Comparison of ENCODE assay signal across 8 cellular contexts in the genomic region with DNA sequence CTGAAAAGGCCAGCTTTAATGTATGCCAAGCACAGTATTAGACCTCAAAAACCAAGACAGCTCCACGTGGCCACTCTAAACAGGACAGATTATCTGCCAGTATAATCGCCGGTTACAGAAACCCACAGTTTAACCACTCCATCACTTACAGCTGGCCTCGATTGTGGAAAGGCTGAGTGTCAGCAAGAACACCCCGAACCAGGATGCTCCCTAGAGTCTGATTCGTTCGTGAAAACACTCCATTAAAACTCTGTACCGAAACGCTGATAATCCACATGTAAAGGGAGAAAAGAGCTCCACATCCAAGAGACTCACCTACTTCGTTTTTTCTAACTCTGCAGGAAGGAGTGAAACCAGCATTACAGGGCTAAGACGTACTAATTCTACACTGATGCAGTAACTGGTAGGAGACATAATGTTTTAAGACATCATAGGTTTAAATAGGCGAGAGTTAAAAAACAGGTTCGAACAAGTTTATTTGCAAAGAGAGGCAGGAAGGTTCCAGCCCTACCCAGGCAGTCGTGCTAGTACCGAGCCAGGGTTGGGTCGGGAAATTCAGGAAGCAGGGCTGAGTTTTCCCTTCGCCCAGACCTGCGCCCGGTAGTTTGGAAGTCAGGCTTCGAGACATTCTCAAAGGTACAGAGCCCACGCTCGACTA. TPM values are rescaled to one million over a fixed set of nuclear protein-coding genes. Genes with fewer than 3 reads are reported as not detected.
DNase-seq lines count a peak whose midpoint lies in the region; ATAC-seq and TF ChIP-seq lines count a peak whose summit lies in the region.

No MANE protein-coding gene starts in this region.

- H3K27me3 ChIP-seq in PC-9 (ENCODE audit: insufficient read depth, low read depth) (no peaks in the 10 kb centered on the region), colonic mucosa (no peaks in the 10 kb centered on the region), right lobe of liver (no peaks in the 10 kb centered on the region), subcutaneous abdominal adipose tissue (ENCODE audit: control insufficient read depth in 5 of 5, insufficient read depth in 4 of 5, low read length in 5 of 5) (no peaks in the 10 kb centered on the region)

- DNase-seq in stimulated activated CD4-positive, alpha-beta T cell treated with anti-CD3 and anti-CD28 coated beads, Interleukin-15, amount 100 ng/mL, for 24 hours: peak; percentile 51
- DNase-seq in stimulated activated CD4-positive, alpha-beta T cell treated with anti-CD3 and anti-CD28 coated beads, Interleukin-4, amount 100 ng/mL, for 4 hours: no peak
- DNase-seq in PC-9 (no peak), colonic mucosa (no peak), right lobe of liver (peak in 2 of 3 donors; percentile 32 to 56), NCI-H128 (lab: John Stamatoyannopoulos, UW; ENCODE audit: unreplicated experiment) (no peak)

- BruUV-seq in PC-9 (replicated peaks; lab: Mats Ljungman, UMichigan): TSS peak; percentile 68

- H3K9me3 ChIP-seq in PC-9 (ENCODE audit: insufficient read depth, low read depth) (no peaks in the 10 kb centered on the region), colonic mucosa (no peaks in the 10 kb centered on the region), right lobe of liver (no peaks in the 10 kb centered on the region), subcutaneous abdominal adipose tissue (ENCODE audit: control insufficient read depth in 5 of 5, low read length in 5 of 5) (no peaks in the 10 kb centered on the region)

- H3K4me1 ChIP-seq in PC-9 (replicated peaks; ENCODE audit: insufficient read depth): peaks cover 39% of the 10 kb centered on the region
- peaks cover 11% of the 10 kb centered on the region for H3K4me1 ChIP-seq in colonic mucosa
- peaks cover 0 to 49% (median 9%) of the 10 kb centered on the region in 4 donors for H3K4me1 ChIP-seq in right lobe of liver
- H3K4me1 ChIP-seq in subcutaneous abdominal adipose tissue (ENCODE audit: control insufficient read depth in 5 of 5, insufficient read depth in 5 of 5, low read length in 5 of 5): peaks cover 9 to 65% (median 52%) of the 10 kb centered on the region in 5 donors

- peaks cover 31% of the 10 kb centered on the region for H4K20me1 ChIP-seq in PC-9 (ENCODE audit: insufficient read depth)

- H3K36me3 ChIP-seq in PC-9 (ENCODE audit: low read depth) (0 out of 2 replicates have a peak, but pooled peaks cover 4% of the 10 kb centered on the region), colonic mucosa (no peaks in the 10 kb centered on the region), right lobe of liver (no peaks in the 10 kb centered on the region), subcutaneous abdominal adipose tissue (ENCODE audit: control insufficient read depth in 5 of 5, insufficient read depth in 5 of 5, low read length in 5 of 5) (no peaks in the 10 kb centered on the region)

- TF ChIP-seq CTCF in PC-9 (conservative IDR thresholded peaks at IDR 0.05): no peak
- TF ChIP-seq CTCF in colonic mucosa (IDR thresholded peaks at IDR 0.05): no peak
- no peak for TF ChIP-seq CTCF in right lobe of liver (IDR thresholded peaks at IDR 0.05)

- H2AFZ ChIP-seq in PC-9: peak overlapping the region; percentile 77

- peaks cover 23% of the 10 kb centered on the region for H3F3A ChIP-seq in PC-9 (ENCODE audit: insufficient read depth, low read depth)

- peak overlapping the region; percentile 77 for H3K27ac ChIP-seq in PC-9
- peak overlapping the region; percentile 99 for H3K27ac ChIP-seq in colonic mucosa
- peak overlapping the region; percentile 94 to 99 (median 97) for H3K27ac ChIP-seq in right lobe of liver
- peak overlapping the region; percentile 98 for H3K27ac ChIP-seq in subcutaneous abdominal adipose tissue (ENCODE audit: low read depth, low read length)

- H3K9ac ChIP-seq in colonic mucosa (ENCODE audit: low read depth in 2 of 2, low read length in 2 of 2) (peak overlapping the region; percentile 85 to 99), subcutaneous abdominal adipose tissue (ENCODE audit: low read length in 5 of 5) (peak overlapping the region; percentile 81 to 91 (median 87))

- POLR2A ChIA-PET in PC-9 (lab: Charles Lee; ENCODE audit: unreplicated experiment): interaction anchor here (0.6 to 1.7 kb wide), 4 partner anchors 8 to 1211 kb away, joined by 3 to 19 read pairs (median 6); no protein-coding TSS in a partner anchor

- H3K79me2 ChIP-seq in PC-9 (ENCODE audit: low read depth): peaks cover 78% of the 10 kb centered on the region

- intact Hi-C loops in PC-9 (cut with micrococcal nuclease; ENCODE audit: unreplicated experiment): loop anchor here (1.0 to 5.0 kb wide), 2 partner anchors 8 to 163 kb away; no protein-coding TSS in a partner anchor
- intact Hi-C loops in colonic mucosa (cut with DNase I): loop anchor here (5.0 kb wide), 1 partner anchor 73 kb away; no protein-coding TSS in a partner anchor
- intact Hi-C loops in right lobe of liver (cut with DNase I): no loop called here

- CTCF ChIA-PET in PC-9 (lab: Charles Lee): interaction anchor here (0.6 to 0.7 kb wide), 2 partner anchors 53 to 911 kb away, joined by 4 to 7 read pairs; no protein-coding TSS in a partner anchor

- no peak for TF ChIP-seq POLR2A in right lobe of liver (IDR thresholded peaks at IDR 0.05)

- 2% methylated on average over 22 of the region's 22 CpGs for WGBS in right lobe of liver (ENCODE audit: insufficient coverage, low coverage, low lambda C conversion rate, missing lambda C conversion rate)

- peak; percentile 1 to 4 (median 2) for ATAC-seq in right lobe of liver
- ATAC-seq in GM21576 (IDR thresholded peaks at IDR 0.05; ENCODE audit: unreplicated experiment): no peak

- H3K4me2 ChIP-seq in PC-9: peak overlapping the region; percentile 97

- H3K9me2 ChIP-seq in PC-9 (ENCODE audit: insufficient read depth): no peaks in the 10 kb centered on the region

- H3K4me3 ChIP-seq in PC-9: peak overlapping the region; percentile 76
- H3K4me3 ChIP-seq in colonic mucosa: peak overlapping the region; percentile 92
- H3K4me3 ChIP-seq in right lobe of liver: peak overlapping the region; percentile 68 to 91 (median 68)
- peak overlapping the region; percentile 69 to 95 (median 93) for H3K4me3 ChIP-seq in subcutaneous abdominal adipose tissue (ENCODE audit: low read depth in 1 of 5, low read length in 5 of 5)

RNA-seq across cellular contexts. Expression of a gene that starts 1.0 kb away (rescaled TPM):
- 68.8 and 77.7 TPM in 2 replicates for total RNA-seq in PC-9 (2021)
- 100 to 1,000 TPM; 138 to 141 TPM for total RNA-seq in colonic mucosa
- 10 to 100 TPM; 30.1 to 82.1 (median 57.9) TPM for total RNA-seq in right lobe of liver

Comparison
In these comparisons a context has a peak if more than half of its experiments do, and no peak if none do; other contexts are left out.
1. DNase-seq: peak in stimulated activated CD4-positive, alpha-beta T cell treated with anti-CD3 and anti-CD28 coated beads, Interleukin-15, amount 100 ng/mL, for 24 hours (single experiment) and right lobe of liver (2 of 3); none in stimulated activated CD4-positive, alpha-beta T cell treated with anti-CD3 and anti-CD28 coated beads, Interleukin-4, amount 100 ng/mL, for 4 hours (0 of 2), PC-9 (0 of 2), colonic mucosa (single experiment) and NCI-H128 (single experiment).
2. intact Hi-C loops: an anchor here in PC-9 (1.0 to 5.0 kb wide) and colonic mucosa (5.0 kb wide); none called in right lobe of liver.
3. Peak in every context shown above with its lines, with median percentiles within 50 percentile points of each other: H3K27ac ChIP-seq and H3K4me3 ChIP-seq.